1 cellular context compared by ENCODE assay signal in the genomic region with DNA sequence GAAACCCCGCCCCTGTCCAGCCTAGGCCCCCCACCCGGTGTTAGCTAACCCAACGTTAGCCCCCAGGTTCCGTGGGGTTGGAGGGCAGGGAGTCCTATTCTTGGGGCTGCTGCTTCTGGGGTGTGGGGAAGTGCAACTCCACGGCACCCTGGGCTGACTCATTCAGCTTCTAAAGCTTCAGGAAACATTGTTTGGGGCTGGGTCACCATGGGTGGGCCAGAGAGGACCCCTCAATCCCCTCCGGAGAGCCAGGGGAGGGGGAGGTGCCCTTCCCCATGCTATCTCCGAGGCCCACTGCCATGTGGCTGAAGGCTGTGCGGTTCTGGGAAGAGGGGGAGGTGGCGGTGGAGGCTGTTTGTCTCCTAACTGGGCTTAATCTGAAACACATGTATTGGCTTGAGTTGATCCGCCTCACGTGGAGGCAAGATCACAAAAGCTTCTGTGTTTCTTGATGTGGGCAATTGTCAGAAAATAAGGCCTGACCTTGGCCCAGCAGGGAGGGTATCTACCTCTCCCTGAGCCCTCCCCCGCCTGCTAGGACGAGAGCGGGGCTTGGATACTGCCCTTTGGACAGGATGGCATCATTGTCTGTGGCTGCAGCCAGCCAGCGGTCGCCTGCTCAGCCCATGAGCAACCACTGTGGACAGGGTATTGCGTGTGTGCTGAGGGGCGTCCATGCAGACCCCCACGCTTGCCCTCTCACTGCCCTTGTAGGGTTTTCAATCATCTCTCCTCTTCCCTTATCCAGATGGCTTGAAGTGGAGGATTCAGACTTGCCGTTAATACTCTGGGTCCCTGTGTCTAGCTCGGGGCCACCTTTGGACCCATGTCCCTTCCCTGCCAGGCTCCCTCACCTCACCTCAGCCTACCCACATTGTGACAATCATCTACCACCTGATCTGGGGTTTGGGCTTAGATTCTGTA.
TF ChIP-seq lines count a peak whose summit lies in the region.

No MANE protein-coding gene starts in this region.

TF ChIP-seq in HepG2, 621 proteins besides CTCF, POLR2A, EP300 and RAD21 (continued from another document and continues in another):
- TF ChIP-seq, protein P1, sequence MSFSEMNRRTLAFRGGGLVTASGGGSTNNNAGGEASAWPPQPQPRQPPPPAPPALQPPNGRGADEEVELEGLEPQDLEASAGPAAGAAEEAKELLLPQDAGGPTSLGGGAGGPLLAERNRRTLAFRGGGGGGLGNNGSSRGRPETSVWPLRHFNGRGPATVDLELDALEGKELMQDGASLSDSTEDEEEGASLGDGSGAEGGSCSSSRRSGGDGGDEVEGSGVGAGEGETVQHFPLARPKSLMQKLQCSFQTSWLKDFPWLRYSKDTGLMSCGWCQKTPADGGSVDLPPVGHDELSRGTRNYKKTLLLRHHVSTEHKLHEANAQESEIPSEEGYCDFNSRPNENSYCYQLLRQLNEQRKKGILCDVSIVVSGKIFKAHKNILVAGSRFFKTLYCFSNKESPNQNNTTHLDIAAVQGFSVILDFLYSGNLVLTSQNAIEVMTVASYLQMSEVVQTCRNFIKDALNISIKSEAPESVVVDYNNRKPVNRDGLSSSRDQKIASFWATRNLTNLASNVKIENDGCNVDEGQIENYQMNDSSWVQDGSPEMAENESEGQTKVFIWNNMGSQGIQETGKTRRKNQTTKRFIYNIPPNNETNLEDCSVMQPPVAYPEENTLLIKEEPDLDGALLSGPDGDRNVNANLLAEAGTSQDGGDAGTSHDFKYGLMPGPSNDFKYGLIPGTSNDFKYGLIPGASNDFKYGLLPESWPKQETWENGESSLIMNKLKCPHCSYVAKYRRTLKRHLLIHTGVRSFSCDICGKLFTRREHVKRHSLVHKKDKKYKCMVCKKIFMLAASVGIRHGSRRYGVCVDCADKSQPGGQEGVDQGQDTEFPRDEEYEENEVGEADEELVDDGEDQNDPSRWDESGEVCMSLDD (CRISPR knock-in tag; IDR thresholded peaks at IDR 0.05; ENCODE audit: borderline replicate concordance): no peak; the same call in 1 of the 2 replicates
- peak; percentile 39 for TF ChIP-seq GABPB1 (CRISPR knock-in tag; IDR thresholded peaks at IDR 0.05)
- TF ChIP-seq ZNF652 (CRISPR knock-in tag; IDR thresholded peaks at IDR 0.05; ENCODE audit: borderline replicate concordance, low read depth): no peak
- 0 out of 2 replicates have a peak, but pooled peaks have one; percentile 16 for TF ChIP-seq WIZ (CRISPR knock-in tag; IDR thresholded peaks at IDR 0.05)
- no peak for TF ChIP-seq MLLT10 (CRISPR knock-in tag; IDR thresholded peaks at IDR 0.05)
- TF ChIP-seq SRSF1 (optimal IDR thresholded peaks at IDR 0.05; ENCODE audit: low read depth, low read length): peak; percentile 86
- TF ChIP-seq ZC3H4 (CRISPR knock-in tag; IDR thresholded peaks at IDR 0.05; ENCODE audit: borderline replicate concordance): peak; percentile 94
- peak; percentile 65; the same call in 1 of the 2 replicates for TF ChIP-seq ZNF589 (CRISPR knock-in tag; conservative IDR thresholded peaks at IDR 0.05)
- no peak for TF ChIP-seq TBP (CRISPR knock-in tag; IDR thresholded peaks at IDR 0.05)
- no peak for TF ChIP-seq ZNF550 (CRISPR knock-in tag; IDR thresholded peaks at IDR 0.05; ENCODE audit: borderline replicate concordance)
- TF ChIP-seq ZSCAN12 (CRISPR knock-in tag; IDR thresholded peaks at IDR 0.05): peak; percentile 18; the same call in 1 of the 2 replicates
- no peak; the same call in 1 of the 2 replicates for TF ChIP-seq ZNF780A (CRISPR knock-in tag; IDR thresholded peaks at IDR 0.05)
- TF ChIP-seq ZFP82 (CRISPR knock-in tag; IDR thresholded peaks at IDR 0.05; ENCODE audit: borderline replicate concordance): no peak
- peak; percentile 37; the same call in 1 of the 2 replicates for TF ChIP-seq ZNF782 (CRISPR knock-in tag; IDR thresholded peaks at IDR 0.05; ENCODE audit: borderline replicate concordance)
- peak; percentile 90 for TF ChIP-seq MED8 (CRISPR knock-in tag; IDR thresholded peaks at IDR 0.05; ENCODE audit: insufficient replicate concordance)
- TF ChIP-seq, protein P2, sequence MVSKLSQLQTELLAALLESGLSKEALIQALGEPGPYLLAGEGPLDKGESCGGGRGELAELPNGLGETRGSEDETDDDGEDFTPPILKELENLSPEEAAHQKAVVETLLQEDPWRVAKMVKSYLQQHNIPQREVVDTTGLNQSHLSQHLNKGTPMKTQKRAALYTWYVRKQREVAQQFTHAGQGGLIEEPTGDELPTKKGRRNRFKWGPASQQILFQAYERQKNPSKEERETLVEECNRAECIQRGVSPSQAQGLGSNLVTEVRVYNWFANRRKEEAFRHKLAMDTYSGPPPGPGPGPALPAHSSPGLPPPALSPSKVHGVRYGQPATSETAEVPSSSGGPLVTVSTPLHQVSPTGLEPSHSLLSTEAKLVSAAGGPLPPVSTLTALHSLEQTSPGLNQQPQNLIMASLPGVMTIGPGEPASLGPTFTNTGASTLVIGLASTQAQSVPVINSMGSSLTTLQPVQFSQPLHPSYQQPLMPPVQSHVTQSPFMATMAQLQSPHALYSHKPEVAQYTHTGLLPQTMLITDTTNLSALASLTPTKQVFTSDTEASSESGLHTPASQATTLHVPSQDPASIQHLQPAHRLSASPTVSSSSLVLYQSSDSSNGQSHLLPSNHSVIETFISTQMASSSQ (IDR thresholded peaks at IDR 0.05; ENCODE audit: low read depth): peak; percentile 44; the same call in 1 of the 2 replicates
- TF ChIP-seq, protein P2 (CRISPR knock-in tag; IDR thresholded peaks at IDR 0.05; ENCODE audit: borderline replicate concordance): peak; percentile 82; the same call in 1 of the 2 replicates
- no peak for TF ChIP-seq SAFB2 (CRISPR knock-in tag; IDR thresholded peaks at IDR 0.05; ENCODE audit: borderline replicate concordance, low read depth)
- TF ChIP-seq ARID2 (CRISPR knock-in tag; IDR thresholded peaks at IDR 0.05; ENCODE audit: borderline replicate concordance): 0 out of 2 replicates have a peak, but pooled peaks have one; percentile 31
- no peak for TF ChIP-seq PLRG1 (conservative IDR thresholded peaks at IDR 0.05)
- TF ChIP-seq, protein P3, sequence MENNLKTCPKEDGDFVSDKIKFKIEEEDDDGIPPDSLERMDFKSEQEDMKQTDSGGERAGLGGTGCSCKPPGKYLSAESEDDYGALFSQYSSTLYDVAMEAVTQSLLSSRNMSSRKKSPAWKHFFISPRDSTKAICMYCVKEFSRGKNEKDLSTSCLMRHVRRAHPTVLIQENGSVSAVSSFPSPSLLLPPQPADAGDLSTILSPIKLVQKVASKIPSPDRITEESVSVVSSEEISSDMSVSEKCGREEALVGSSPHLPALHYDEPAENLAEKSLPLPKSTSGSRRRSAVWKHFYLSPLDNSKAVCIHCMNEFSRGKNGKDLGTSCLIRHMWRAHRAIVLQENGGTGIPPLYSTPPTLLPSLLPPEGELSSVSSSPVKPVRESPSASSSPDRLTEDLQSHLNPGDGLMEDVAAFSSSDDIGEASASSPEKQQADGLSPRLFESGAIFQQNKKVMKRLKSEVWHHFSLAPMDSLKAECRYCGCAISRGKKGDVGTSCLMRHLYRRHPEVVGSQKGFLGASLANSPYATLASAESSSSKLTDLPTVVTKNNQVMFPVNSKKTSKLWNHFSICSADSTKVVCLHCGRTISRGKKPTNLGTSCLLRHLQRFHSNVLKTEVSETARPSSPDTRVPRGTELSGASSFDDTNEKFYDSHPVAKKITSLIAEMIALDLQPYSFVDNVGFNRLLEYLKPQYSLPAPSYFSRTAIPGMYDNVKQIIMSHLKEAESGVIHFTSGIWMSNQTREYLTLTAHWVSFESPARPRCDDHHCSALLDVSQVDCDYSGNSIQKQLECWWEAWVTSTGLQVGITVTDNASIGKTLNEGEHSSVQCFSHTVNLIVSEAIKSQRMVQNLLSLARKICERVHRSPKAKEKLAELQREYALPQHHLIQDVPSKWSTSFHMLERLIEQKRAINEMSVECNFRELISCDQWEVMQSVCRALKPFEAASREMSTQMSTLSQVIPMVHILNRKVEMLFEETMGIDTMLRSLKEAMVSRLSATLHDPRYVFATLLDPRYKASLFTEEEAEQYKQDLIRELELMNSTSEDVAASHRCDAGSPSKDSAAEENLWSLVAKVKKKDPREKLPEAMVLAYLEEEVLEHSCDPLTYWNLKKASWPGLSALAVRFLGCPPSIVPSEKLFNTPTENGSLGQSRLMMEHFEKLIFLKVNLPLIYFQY (CRISPR knock-in tag; IDR thresholded peaks at IDR 0.05; ENCODE audit: borderline replicate concordance): peak; percentile 76
- TF ChIP-seq ZNF207 (IDR thresholded peaks at IDR 0.05; ENCODE audit: borderline replicate concordance): no peak
- TF ChIP-seq MTA3 (CRISPR knock-in tag; IDR thresholded peaks at IDR 0.05): no peak
- peak; percentile 94 for TF ChIP-seq TFE3 (CRISPR knock-in tag; IDR thresholded peaks at IDR 0.05)
- no peak for TF ChIP-seq CBX2 (IDR thresholded peaks at IDR 0.05; ENCODE audit: low read depth, low read length)
- TF ChIP-seq CBX2 (CRISPR knock-in tag; IDR thresholded peaks at IDR 0.05; ENCODE audit: low read depth): no peak
- TF ChIP-seq THAP7 (CRISPR knock-in tag; IDR thresholded peaks at IDR 0.05): peak; percentile 54; the same call in 1 of the 2 replicates
- TF ChIP-seq TBL1XR1 (IDR thresholded peaks at IDR 0.05; ENCODE audit: borderline replicate concordance, low read length, partially characterized antibody): peak; percentile 45
- TF ChIP-seq ZNF800 (CRISPR knock-in tag; IDR thresholded peaks at IDR 0.05): no peak
- peak; percentile 68 for TF ChIP-seq REPIN1 (CRISPR knock-in tag; IDR thresholded peaks at IDR 0.05; ENCODE audit: borderline replicate concordance, low read depth)
- 0 out of 2 replicates have a peak, but pooled peaks have one; percentile 36 for TF ChIP-seq NRL (CRISPR knock-in tag; IDR thresholded peaks at IDR 0.05; ENCODE audit: borderline replicate concordance)
- TF ChIP-seq SRY (CRISPR knock-in tag; IDR thresholded peaks at IDR 0.05): no peak; the same call in 1 of the 2 replicates
- TF ChIP-seq ZSCAN25 (CRISPR knock-in tag; IDR thresholded peaks at IDR 0.05): no peak; the same call in 1 of the 2 replicates
- TF ChIP-seq TEAD2 (CRISPR knock-in tag; IDR thresholded peaks at IDR 0.05): no peak
